ENCODE assay signal across 14 cellular contexts in the genomic region with DNA sequence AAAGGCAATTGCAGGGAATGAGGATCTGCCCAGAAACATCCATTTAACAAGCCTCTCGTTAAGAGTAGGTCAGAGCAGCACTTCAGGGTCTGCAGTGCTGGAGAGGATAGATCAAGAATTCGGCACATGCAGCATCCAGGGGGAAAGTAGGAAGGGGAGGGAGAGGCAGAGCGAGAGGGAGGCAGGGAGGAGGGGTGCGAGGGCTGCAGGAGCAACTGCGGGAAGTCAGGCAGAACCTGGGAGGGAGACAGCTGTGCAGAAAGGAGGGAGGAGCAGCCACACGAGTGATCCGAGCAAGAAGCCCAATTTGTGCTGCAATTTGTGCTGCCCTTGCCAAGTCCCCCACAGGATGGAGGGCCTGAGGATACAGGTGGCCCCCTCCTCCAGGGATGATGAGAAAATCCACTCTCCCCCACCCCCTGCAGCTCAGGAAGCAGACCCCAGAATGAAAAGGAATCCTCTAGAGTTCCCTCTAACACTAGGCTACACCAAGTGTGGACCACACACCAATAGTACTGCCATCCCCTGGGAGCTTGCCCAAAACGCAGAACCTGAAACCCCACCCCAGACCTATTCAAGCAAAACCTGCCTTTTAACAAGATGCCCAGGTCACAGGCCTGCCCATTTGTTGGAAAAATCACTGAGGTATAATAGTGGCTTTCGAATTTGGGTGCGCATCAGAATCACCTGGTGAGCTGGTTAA.
A peak's percentile ranks its signal among the peaks of the same experiment; 100 is the strongest.
DNase-seq lines count a peak whose midpoint lies in the region; ATAC-seq, FAIRE-seq and TF ChIP-seq lines count a peak whose summit lies in the region.
"Had no signal": no experiment of that assay in that cellular context is flagged by ENCODE, and none has a peak within 500 bp of the region (broad histone marks: within the 10 kb centered on the region; RNA-seq: fewer than 3 reads in every experiment).

No MANE protein-coding gene starts in this region.

- H3K9me3 ChIP-seq in iPS-15b (ENCODE audit: control insufficient read depth, insufficient read depth, low read length), result no peaks in the 10 kb centered on the region
- no peaks in the 10 kb centered on the region for H3K9me3 ChIP-seq in kidney (ENCODE audit: control insufficient read depth in 1 of 2, low read length in 2 of 2)
- H3K9me3 ChIP-seq: ascending aorta, Caco-2, neutrophil had no signal

- H3K27ac ChIP-seq in kidney (ENCODE audit: low read depth in 2 of 2, low read length in 2 of 2), result no peak overlapping the region
- H3K27ac ChIP-seq: ascending aorta, neutrophil, skin epidermis had no signal

- no peak overlapping the region for H3K4me3 ChIP-seq in iPS-15b (ENCODE audit: low read depth, low read length)
- no peak overlapping the region for H3K4me3 ChIP-seq in kidney (ENCODE audit: low read length in 2 of 2)
- H3K4me3 ChIP-seq: ascending aorta, skin epidermis had no signal

- peak overlapping the region; percentile 32 for H3K9ac ChIP-seq in iPS-15b (ENCODE audit: low read depth, low read length)
- no peak overlapping the region for H3K9ac ChIP-seq in kidney (ENCODE audit: low read length in 2 of 2)

- POLR2A ChIA-PET in naive thymus-derived CD8-positive, alpha-beta T cell (lab: Charles Lee), result no interaction called here

- no peak overlapping the region for H3K27ac Mint-ChIP-seq in activated CD8-positive, alpha-beta memory T cell treated with anti-CD3 and anti-CD28 coated beads, Interleukin-2, amount 10 ng/mL, durations not matched to agents 7 days and 5 days
- no peak overlapping the region for H3K27ac Mint-ChIP-seq in type B pancreatic cell
- H3K27ac Mint-ChIP-seq in naive thymus-derived CD8-positive, alpha-beta T cell, result no peak overlapping the region
- H3K27ac Mint-ChIP-seq: activated CD8-positive, alpha-beta T cell treated with anti-CD3 and anti-CD28 coated beads, Interleukin-2, amount 10 ng/mL, durations not matched to agents 7 days and 5 days had no signal

- no peaks in the 10 kb centered on the region for H3K9me3 Mint-ChIP-seq in activated CD8-positive, alpha-beta memory T cell treated with anti-CD3 and anti-CD28 coated beads, Interleukin-2, amount 10 ng/mL, durations not matched to agents 7 days and 5 days (ENCODE audit: low read depth)
- no peaks in the 10 kb centered on the region for H3K9me3 Mint-ChIP-seq in type B pancreatic cell
- H3K9me3 Mint-ChIP-seq in naive thymus-derived CD8-positive, alpha-beta T cell, result no peaks in the 10 kb centered on the region

- ATAC-seq in activated CD8-positive, alpha-beta memory T cell treated with anti-CD3 and anti-CD28 coated beads, Interleukin-2, amount 10 ng/mL, durations not matched to agents 7 days and 5 days, result no peak
- ATAC-seq in naive thymus-derived CD8-positive, alpha-beta T cell, result no peak
- ATAC-seq: activated CD8-positive, alpha-beta T cell treated with anti-CD3 and anti-CD28 coated beads, Interleukin-2, amount 10 ng/mL, durations not matched to agents 7 days and 5 days had no signal

- no peaks in the 10 kb centered on the region for H3K36me3 ChIP-seq in iPS-15b (ENCODE audit: control insufficient read depth, insufficient read depth, low read length)
- H3K36me3 ChIP-seq in kidney (ENCODE audit: control insufficient read depth in 1 of 2, insufficient read depth in 2 of 2, low read length in 2 of 2), result no peaks in the 10 kb centered on the region
- H3K36me3 ChIP-seq: ascending aorta, neutrophil had no signal

- peaks cover 12% of the 10 kb centered on the region for H3K4me1 ChIP-seq in iPS-15b (ENCODE audit: control insufficient read depth, insufficient read depth, low read length)
- no peaks in the 10 kb centered on the region for H3K4me1 ChIP-seq in kidney (ENCODE audit: control insufficient read depth in 1 of 2, insufficient read depth in 1 of 2, low read depth in 1 of 2, low read length in 2 of 2)

- peak; percentile 38 for DNase-seq in activated CD8-positive, alpha-beta memory T cell treated with anti-CD3 and anti-CD28 coated beads for 24 hours
- no peak for DNase-seq in activated CD8-positive, alpha-beta memory T cell treated with anti-CD3 and anti-CD28 coated beads, Interleukin-2, amount 10 ng/mL, durations not matched to agents 7 days and 5 days
- peak; percentile 16 to 65 for DNase-seq in NCI-H526 (lab: John Stamatoyannopoulos, UW)
- DNase-seq in type B pancreatic cell (ENCODE audit: extremely low spot score, unreplicated experiment), result peak; percentile 64
- DNase-seq in kidney, result no peak
- no peak for DNase-seq in naive thymus-derived CD8-positive, alpha-beta T cell
- DNase-seq in AG08396 (ENCODE audit: low spot score), result no peak
- DNase-seq: activated CD8-positive, alpha-beta T cell treated with anti-CD3 and anti-CD28 coated beads, Interleukin-2, amount 10 ng/mL, durations not matched to agents 7 days and 5 days; Caco-2; stimulated activated naive CD4-positive, alpha-beta T cell treated with Interleukin-2 at 50 U/mL for 16 hours had no signal

- H3K27me3 ChIP-seq in iPS-15b (ENCODE audit: control insufficient read depth, insufficient read depth, low read length), result no peaks in the 10 kb centered on the region
- H3K27me3 ChIP-seq: ascending aorta had no signal

- intact Hi-C loops in kidney (cut with DNase I), result no loop called here

- no peak for TF ChIP-seq CTCF in type B pancreatic cell (conservative IDR thresholded peaks at IDR 0.05)
- no peak for TF ChIP-seq CTCF in kidney (IDR thresholded peaks at IDR 0.05; ENCODE audit: borderline replicate concordance, extremely low read depth, insufficient read depth)

- H3K27me3 Mint-ChIP-seq in activated CD8-positive, alpha-beta memory T cell treated with anti-CD3 and anti-CD28 coated beads, Interleukin-2, amount 10 ng/mL, durations not matched to agents 7 days and 5 days, result peaks cover 12% of the 10 kb centered on the region
- H3K27me3 Mint-ChIP-seq in type B pancreatic cell, result no peaks in the 10 kb centered on the region
- peaks cover 5 to 15% (median 12%) of the 10 kb centered on the region in 5 donors for H3K27me3 Mint-ChIP-seq in naive thymus-derived CD8-positive, alpha-beta T cell

- H3K4me3 Mint-ChIP-seq in activated CD8-positive, alpha-beta memory T cell treated with anti-CD3 and anti-CD28 coated beads, Interleukin-2, amount 10 ng/mL, durations not matched to agents 7 days and 5 days, result no peak overlapping the region
- no peak overlapping the region for H3K4me3 Mint-ChIP-seq in type B pancreatic cell
- H3K4me3 Mint-ChIP-seq in naive thymus-derived CD8-positive, alpha-beta T cell, result no peak overlapping the region
- H3K4me3 Mint-ChIP-seq: activated CD8-positive, alpha-beta T cell treated with anti-CD3 and anti-CD28 coated beads, Interleukin-2, amount 10 ng/mL, durations not matched to agents 7 days and 5 days had no signal

- CTCF ChIA-PET in activated CD8-positive, alpha-beta memory T cell treated with anti-CD3 and anti-CD28 coated beads, Interleukin-2, amount 10 ng/mL, durations not matched to agents 7 days and 5 days (lab: Charles Lee), result no interaction called here

- no peaks in the 10 kb centered on the region for H3K4me1 Mint-ChIP-seq in activated CD8-positive, alpha-beta memory T cell treated with anti-CD3 and anti-CD28 coated beads, Interleukin-2, amount 10 ng/mL, durations not matched to agents 7 days and 5 days
- peaks cover 16% of the 10 kb centered on the region for H3K4me1 Mint-ChIP-seq in type B pancreatic cell (ENCODE audit: unreplicated experiment)
- H3K4me1 Mint-ChIP-seq in naive thymus-derived CD8-positive, alpha-beta T cell, result peaks cover 0 to 1% (median 0%) of the 10 kb centered on the region in 4 donors

- no peaks in the 10 kb centered on the region for H3K36me3 Mint-ChIP-seq in activated CD8-positive, alpha-beta memory T cell treated with anti-CD3 and anti-CD28 coated beads, Interleukin-2, amount 10 ng/mL, durations not matched to agents 7 days and 5 days
- no peaks in the 10 kb centered on the region for H3K36me3 Mint-ChIP-seq in type B pancreatic cell
- H3K36me3 Mint-ChIP-seq in naive thymus-derived CD8-positive, alpha-beta T cell, result no peaks in the 10 kb centered on the region

- FAIRE-seq in kidney (lab: Jason Lieb, UNC), result no peak

Comparison
In these comparisons a context has a peak if more than half of its experiments do, and no peak if none do; other contexts are left out.
1. DNase-seq: peak in activated CD8-positive, alpha-beta memory T cell treated with anti-CD3 and anti-CD28 coated beads for 24 hours (single experiment), NCI-H526 (2 of 2) and type B pancreatic cell (single experiment); none in activated CD8-positive, alpha-beta memory T cell treated with anti-CD3 and anti-CD28 coated beads, Interleukin-2, amount 10 ng/mL, durations not matched to agents 7 days and 5 days (single experiment), kidney (single experiment), naive thymus-derived CD8-positive, alpha-beta T cell (0 of 10) and AG08396 (single experiment).